In the genomic region with DNA sequence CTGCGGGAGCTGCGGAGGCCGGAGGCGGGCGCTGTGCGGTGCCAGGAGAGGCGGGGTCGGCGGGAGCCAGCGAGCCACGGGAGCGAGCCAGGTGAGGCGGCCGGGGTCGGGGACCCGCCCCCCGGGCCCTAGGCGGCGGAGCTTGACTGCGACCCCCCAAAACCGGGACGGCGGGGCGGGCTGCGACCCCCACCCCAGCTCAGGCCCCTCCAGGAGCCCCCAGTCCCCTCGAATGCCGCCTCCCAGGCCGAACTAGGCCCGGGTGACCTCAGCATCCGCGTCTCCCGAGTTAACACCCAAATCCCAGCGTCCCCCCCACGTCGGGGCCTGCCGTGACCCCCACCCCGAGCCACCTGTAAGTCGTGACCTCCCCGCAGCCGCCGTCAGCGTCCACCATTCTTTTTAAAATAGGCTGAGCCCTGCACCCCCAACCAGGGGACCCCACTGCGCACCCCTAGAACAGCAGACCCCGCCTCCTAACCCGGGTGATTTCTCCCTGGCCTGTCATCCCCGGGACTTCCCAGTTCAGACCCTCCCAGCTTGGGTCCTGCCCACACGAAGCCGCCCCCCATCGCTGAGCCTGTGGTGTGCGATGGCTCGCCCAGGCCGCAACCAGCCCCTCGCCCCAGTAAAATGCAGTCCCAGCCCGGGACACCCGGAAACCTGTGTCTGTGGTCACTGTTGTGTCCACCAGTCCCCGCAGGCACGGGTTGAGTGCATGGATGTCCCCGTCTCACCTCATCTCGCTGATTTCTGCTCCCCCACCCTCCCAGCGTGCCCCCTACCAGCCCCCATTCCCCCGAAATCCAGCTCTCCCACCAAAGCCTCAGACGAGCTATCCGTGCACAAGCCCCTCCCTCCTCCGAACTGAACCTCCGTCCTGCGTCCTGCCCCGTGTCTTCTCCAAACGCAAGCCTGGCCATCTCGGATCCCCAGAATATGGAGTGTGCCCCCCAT, we compare ENCODE assay signal across 1 cellular context.
A peak's percentile ranks its signal among the peaks of the same experiment; 100 is the strongest.
TF ChIP-seq lines count a peak whose summit lies in the region.

No MANE protein-coding gene starts in this region.

TF ChIP-seq in GM12878, 131 proteins besides CTCF, POLR2A, EP300 and RAD21:
- TF ChIP-seq NFXL1 (IDR thresholded peaks at IDR 0.05; ENCODE audit: borderline replicate concordance) (no peak), HDAC6 (IDR thresholded peaks at IDR 0.05; ENCODE audit: unreplicated experiment) (no peak), RUNX3 (IDR thresholded peaks at IDR 0.05; ENCODE audit: low read length) (no peak; the same call in 1 of the 2 replicates), SMAD5 (IDR thresholded peaks at IDR 0.05; ENCODE audit: low read depth) (no peak), BACH1 (IDR thresholded peaks at IDR 0.05; ENCODE audit: borderline replicate concordance) (no peak), SMARCA5 (IDR thresholded peaks at IDR 0.05) (0 out of 2 replicates have a peak, but pooled peaks have one; percentile 5), ESRRA (IDR thresholded peaks at IDR 0.05; ENCODE audit: low read length) (no peak), YBX1 (IDR thresholded peaks at IDR 0.05) (no peak), ZNF217 (IDR thresholded peaks at IDR 0.05) (peak; percentile 16; the same call in 1 of the 2 replicates), BHLHE40 (IDR thresholded peaks at IDR 0.05; ENCODE audit: borderline replicate concordance in 1 of 2, low read depth in 2 of 2, low read length in 1 of 2) (0 out of 4 replicates have a peak, but pooled peaks of 1 of the 2 experiments have one; percentile 18), CHD2 (IDR thresholded peaks at IDR 0.05; ENCODE audit: borderline replicate concordance, low read depth, low read length) (no peak), POLR2AphosphoS5 (IDR thresholded peaks at IDR 0.05; ENCODE audit: low read length) (0 out of 2 replicates have a peak, but pooled peaks have one; percentile 5), GATAD2B (conservative IDR thresholded peaks at IDR 0.05; ENCODE audit: low read depth) (peak; percentile 77; the same call in 1 of the 2 replicates), KAT2A (conservative IDR thresholded peaks at IDR 0.05; ENCODE audit: control insufficient read depth, low read depth, low read length) (no peak), DPF2 (IDR thresholded peaks at IDR 0.05) (peak; percentile 56; the same call in 1 of the 2 replicates)
- TF ChIP-seq, protein P1, sequence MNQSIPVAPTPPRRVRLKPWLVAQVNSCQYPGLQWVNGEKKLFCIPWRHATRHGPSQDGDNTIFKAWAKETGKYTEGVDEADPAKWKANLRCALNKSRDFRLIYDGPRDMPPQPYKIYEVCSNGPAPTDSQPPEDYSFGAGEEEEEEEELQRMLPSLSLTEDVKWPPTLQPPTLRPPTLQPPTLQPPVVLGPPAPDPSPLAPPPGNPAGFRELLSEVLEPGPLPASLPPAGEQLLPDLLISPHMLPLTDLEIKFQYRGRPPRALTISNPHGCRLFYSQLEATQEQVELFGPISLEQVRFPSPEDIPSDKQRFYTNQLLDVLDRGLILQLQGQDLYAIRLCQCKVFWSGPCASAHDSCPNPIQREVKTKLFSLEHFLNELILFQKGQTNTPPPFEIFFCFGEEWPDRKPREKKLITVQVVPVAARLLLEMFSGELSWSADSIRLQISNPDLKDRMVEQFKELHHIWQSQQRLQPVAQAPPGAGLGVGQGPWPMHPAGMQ (IDR thresholded peaks at IDR 0.05; ENCODE audit: borderline replicate concordance): no peak
- TF ChIP-seq, protein P2, sequence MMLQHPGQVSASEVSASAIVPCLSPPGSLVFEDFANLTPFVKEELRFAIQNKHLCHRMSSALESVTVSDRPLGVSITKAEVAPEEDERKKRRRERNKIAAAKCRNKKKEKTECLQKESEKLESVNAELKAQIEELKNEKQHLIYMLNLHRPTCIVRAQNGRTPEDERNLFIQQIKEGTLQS (IDR thresholded peaks at IDR 0.05; ENCODE audit: borderline replicate concordance, extremely low read depth, low read depth, low read length): no peak
